ENCODE assay signal across 13 cellular contexts in genomic region chr20:35267092-35267491, GRCh38. TPM values are rescaled to one million over a fixed set of nuclear protein-coding genes. Genes with fewer than 3 reads are reported as not detected.
DNase-seq lines count a peak whose midpoint lies in the region; ATAC-seq and TF ChIP-seq lines count a peak whose summit lies in the region.
"Had no signal": no experiment of that assay in that cellular context is flagged by ENCODE, and none has a peak within 500 bp of the region (broad histone marks: within the 10 kb centered on the region; RNA-seq: fewer than 3 reads in every experiment).

No MANE protein-coding gene starts in this region.

- H3K27ac Mint-ChIP-seq in WTC11: peak overlapping the region; percentile 92
- H3K27ac Mint-ChIP-seq in neural progenitor cell: peak overlapping the region; percentile 37
- H3K27ac Mint-ChIP-seq in CD4-positive, alpha-beta T cell: no peak overlapping the region
- no peak overlapping the region for H3K27ac Mint-ChIP-seq in Caco-2 (ENCODE audit: unreplicated experiment)

- no peak overlapping the region for H4K5ac ChIP-seq in IMR-90 (ENCODE audit: low read depth, low read length)

- H3K9me1 ChIP-seq in IMR-90 (ENCODE audit: insufficient read depth, low read length): peaks cover 10% of the 10 kb centered on the region

- H4K8ac ChIP-seq in IMR-90 (ENCODE audit: low read depth in 2 of 2, low read length in 2 of 2): no peak overlapping the region

- no peak overlapping the region for H3K23ac ChIP-seq in IMR-90 (ENCODE audit: low read depth, low read length)

- TF ChIP-seq POLR2A in IMR-90 (IDR thresholded peaks at IDR 0.05; ENCODE audit: low read depth, low read length): no peak

- H2BK20ac ChIP-seq in IMR-90 (ENCODE audit: low read depth, low read length): no peak overlapping the region

- H4K20me1 ChIP-seq in IMR-90 (ENCODE audit: insufficient read depth, low read length): peaks cover 5% of the 10 kb centered on the region; the same call in 1 of the 2 replicates
- no peaks in the 10 kb centered on the region for H4K20me1 ChIP-seq in neural progenitor cell (ENCODE audit: low read depth)

- DNase-seq in IMR-90: no peak
- DNase-seq in WTC11 (ENCODE audit: low spot score): no peak
- no peak for DNase-seq in neural progenitor cell (ENCODE audit: low spot score)
- no peak for DNase-seq in COR-L47 (lab: John Stamatoyannopoulos, UW)
- DNase-seq in CD4-positive, alpha-beta T cell: no peak
- no peak for DNase-seq in Caco-2
- DNase-seq: AML-193; CD4-positive, alpha-beta memory T cell; DMS53; GF-D8; KG1 had no signal

- in situ Hi-C loops in IMR-90 (cut with MboI; ENCODE audit: low sequenced_read_pairs): loop anchor here (5.0 to 25.0 kb wide), 2 partner anchors 120 to 405 kb away; partner anchors contain the start of genes EDEM2 and GGT7

- no peak overlapping the region for H2AK5ac ChIP-seq in IMR-90 (ENCODE audit: low read depth, low read length)

- no peak overlapping the region for H2BK15ac ChIP-seq in IMR-90 (ENCODE audit: low read depth, low read length)

- TF ChIP-seq CTCF in IMR-90 (conservative IDR thresholded peaks at IDR 0.05; ENCODE audit: low read depth, low read length): no peak
- no peak for TF ChIP-seq CTCF in WTC11 (IDR thresholded peaks at IDR 0.05)
- TF ChIP-seq CTCF in neural progenitor cell (IDR thresholded peaks at IDR 0.05): no peak
- no peak for TF ChIP-seq CTCF in CD4-positive, alpha-beta T cell (IDR thresholded peaks at IDR 0.05)
- TF ChIP-seq CTCF in Caco-2 (IDR thresholded peaks at IDR 0.05; ENCODE audit: insufficient read depth in 1 of 2, low read depth in 1 of 2, low read length in 1 of 2, severe bottlenecking in 1 of 2, unreplicated experiment in 1 of 2): no peak

- no peak overlapping the region for H3K18ac ChIP-seq in IMR-90 (ENCODE audit: low read depth, low read length)

- H3K79me1 ChIP-seq in IMR-90 (ENCODE audit: low read depth in 1 of 2, low read length in 2 of 2): peaks cover 0 to 15% of the 10 kb centered on the region in 2 experiments; a peak in 2 of 4 replicates

- no peak overlapping the region for H3K4me2 ChIP-seq in IMR-90 (ENCODE audit: low read depth, low read length)
- no peak overlapping the region for H3K4me2 ChIP-seq in neural progenitor cell
- H3K4me2 ChIP-seq: BLaER1 treated with 17β-estradiol and CSF1 and Interleukin-3, amounts not matched to agents 10 nM and 100 nM had no signal

- H3K4me1 Mint-ChIP-seq in WTC11: peaks cover 45% of the 10 kb centered on the region
- peaks cover 21% of the 10 kb centered on the region for H3K4me1 Mint-ChIP-seq in neural progenitor cell
- H3K4me1 Mint-ChIP-seq in CD4-positive, alpha-beta T cell (ENCODE audit: low read depth): peaks cover 14% of the 10 kb centered on the region
- peaks cover 34% of the 10 kb centered on the region for H3K4me1 Mint-ChIP-seq in Caco-2 (ENCODE audit: low read depth, unreplicated experiment)

- no peak overlapping the region for H3K56ac ChIP-seq in IMR-90 (ENCODE audit: extremely low read depth, insufficient read depth, low read length)

- no peak overlapping the region for H3K14ac ChIP-seq in IMR-90 (replicated peaks; ENCODE audit: low read depth, low read length)

- TF ChIP-seq RAD21 in IMR-90 (IDR thresholded peaks at IDR 0.05; ENCODE audit: low read length): no peak

- H3K79me2 ChIP-seq in neural progenitor cell (ENCODE audit: low read depth): no peaks in the 10 kb centered on the region

- H3K36me3 ChIP-seq in IMR-90 (ENCODE audit: control insufficient read depth, insufficient read depth, low read length) (peaks cover 25% of the 10 kb centered on the region; the same call in 1 of the 2 replicates), neural progenitor cell (no peaks in the 10 kb centered on the region), Caco-2 (ENCODE audit: control insufficient read depth, insufficient read depth, low read length) (no peaks in the 10 kb centered on the region; the same call in 1 of the 2 replicates)

- H3K4me3 ChIP-seq in IMR-90 (ENCODE audit: insufficient read depth, low read depth, low read length): no peak overlapping the region
- no peak overlapping the region for H3K4me3 ChIP-seq in neural progenitor cell
- no peak overlapping the region for H3K4me3 ChIP-seq in Caco-2 (ENCODE audit: low read depth, low read length)
- H3K4me3 ChIP-seq: BLaER1 treated with 17β-estradiol and CSF1 and Interleukin-3, amounts not matched to agents 10 nM and 100 nM had no signal

- no peak overlapping the region for H3K4me3 Mint-ChIP-seq in WTC11
- no peak overlapping the region for H3K4me3 Mint-ChIP-seq in neural progenitor cell
- H3K4me3 Mint-ChIP-seq in CD4-positive, alpha-beta T cell: no peak overlapping the region
- no peak overlapping the region for H3K4me3 Mint-ChIP-seq in Caco-2 (ENCODE audit: unreplicated experiment)
- H3K4me3 Mint-ChIP-seq: CD4-positive, alpha-beta memory T cell; IgD-negative memory B cell had no signal

- BruUV-seq in IMR-90 (replicated peaks; lab: Mats Ljungman, UMichigan) (no TSS peak), Caco-2 (replicated peaks; lab: Mats Ljungman, UMichigan) (no TSS peak)

- CTCF ChIA-PET in IMR-90 (lab: Yijun Ruan, JAX) (interaction anchor here (0.8 kb wide), 1 partner anchor 172 kb away, joined by 3 read pairs; no protein-coding TSS in a partner anchor), WTC11 (lab: Charles Lee) (interaction anchor here (1.0 to 6.9 kb wide), 3 partner anchors 40 to 171 kb away, joined by 3 to 73 read pairs (median 45); partner anchors contain the start of gene EDEM2), Caco-2 (lab: Charles Lee) (interaction anchor here (1.3 to 9.0 kb wide), 2 partner anchors 123 to 171 kb away, joined by 5 to 354 read pairs; partner anchors contain the start of gene EDEM2)
- CTCF ChIA-PET in CD4-positive, alpha-beta T cell (lab: Charles Lee): no interaction called here

- ATAC-seq in IMR-90 (ENCODE audit: low read depth) (no peak), WTC11 (no peak)
- no peak for ATAC-seq in CD4-positive, alpha-beta T cell (ENCODE audit: poor library complexity)

- H3K4me1 ChIP-seq in IMR-90 (ENCODE audit: control insufficient read depth, insufficient read depth, low read length) (peaks cover 10% of the 10 kb centered on the region), neural progenitor cell (peaks cover 23% of the 10 kb centered on the region), Caco-2 (peaks cover 35% of the 10 kb centered on the region)

- H2AK9ac ChIP-seq in IMR-90 (replicated peaks; ENCODE audit: low read depth, low read length, poor library complexity): peak overlapping the region; percentile 55

- 95% methylated on average over 4 of the region's 16 CpGs; no CpG with 5 or more reads in 1 of the 2 experiments for WGBS in IMR-90 (ENCODE audit: extremely low coverage in 2 of 2, insufficient read length in 1 of 2), 2 experiments

- no peak overlapping the region for H4K91ac ChIP-seq in IMR-90 (ENCODE audit: insufficient read depth, low read depth, low read length)

- peak overlapping the region; percentile 11 for H2AFZ ChIP-seq in IMR-90 (replicated peaks; ENCODE audit: low read length, poor library complexity)
- H2AFZ ChIP-seq in neural progenitor cell (replicated peaks): no peak overlapping the region

- no peaks in the 10 kb centered on the region for H3K27me3 ChIP-seq in IMR-90 (ENCODE audit: control insufficient read depth, insufficient read depth, low read length)
- H3K27me3 ChIP-seq in neural progenitor cell: no peaks in the 10 kb centered on the region
- no peaks in the 10 kb centered on the region for H3K27me3 ChIP-seq in CD4-positive, alpha-beta T cell (ENCODE audit: control insufficient read depth, insufficient read depth, low read length)
- no peaks in the 10 kb centered on the region for H3K27me3 ChIP-seq in Caco-2 (replicated peaks; ENCODE audit: control insufficient read depth, insufficient read depth, low read length)
- H3K27me3 ChIP-seq: BLaER1 treated with 17β-estradiol and CSF1 and Interleukin-3, amounts not matched to agents 10 nM and 100 nM had no signal

- no peaks in the 10 kb centered on the region for H3K9me3 Mint-ChIP-seq in WTC11
- H3K9me3 Mint-ChIP-seq in neural progenitor cell: no peaks in the 10 kb centered on the region
- no peaks in the 10 kb centered on the region for H3K9me3 Mint-ChIP-seq in CD4-positive, alpha-beta T cell
- no peaks in the 10 kb centered on the region for H3K9me3 Mint-ChIP-seq in Caco-2 (ENCODE audit: unreplicated experiment)
- H3K9me3 Mint-ChIP-seq: CD4-positive, alpha-beta memory T cell; IgD-negative memory B cell had no signal

- POLR2A ChIA-PET in IMR-90 (lab: Charles Lee; ENCODE audit: unreplicated experiment) (no interaction called here), WTC11 (lab: Charles Lee) (interaction anchor here (0.6 kb wide), 1 partner anchor 211 kb away, joined by 5 read pairs; no protein-coding TSS in a partner anchor), Caco-2 (lab: Charles Lee) (no interaction called here)
- POLR2A ChIA-PET in CD4-positive, alpha-beta T cell (lab: Charles Lee): no interaction called here

- no peak overlapping the region for H3K27ac ChIP-seq in IMR-90 (ENCODE audit: insufficient read depth, low read length)
- H3K27ac ChIP-seq in neural progenitor cell: no peak overlapping the region
- H3K27ac ChIP-seq in CD4-positive, alpha-beta T cell (ENCODE audit: low read depth, low read length): no peak overlapping the region
- H3K27ac ChIP-seq: BLaER1 treated with 17β-estradiol and CSF1 and Interleukin-3, amounts not matched to agents 10 nM and 100 nM had no signal

- intact Hi-C loops in IMR-90 (cut with micrococcal nuclease) (no loop called here), Caco-2 (cut with micrococcal nuclease; ENCODE audit: unreplicated experiment) (no loop called here)
- intact Hi-C loops in CD4-positive, alpha-beta T cell (cut with DNase I, micrococcal nuclease): no loop called here

- H3F3A ChIP-seq in neural progenitor cell (ENCODE audit: low read depth): peaks cover 25% of the 10 kb centered on the region

- no peak overlapping the region for H2BK120ac ChIP-seq in IMR-90 (ENCODE audit: low read depth, low read length)

- dilution Hi-C loops in IMR-90 (cut with HindIII; ENCODE audit: low sequenced_read_pairs, unreplicated experiment): no loop called here

- no peaks in the 10 kb centered on the region for H3K9me3 ChIP-seq in IMR-90 (ENCODE audit: control insufficient read depth, insufficient read depth, low read length)
- no peaks in the 10 kb centered on the region for H3K9me3 ChIP-seq in neural progenitor cell (ENCODE audit: low read depth)
- H3K9me3 ChIP-seq in CD4-positive, alpha-beta T cell (ENCODE audit: control insufficient read depth, low read length): no peaks in the 10 kb centered on the region
- H3K9me3 ChIP-seq in Caco-2: no peaks in the 10 kb centered on the region
- H3K9me3 ChIP-seq: BLaER1 treated with 17β-estradiol and CSF1 and Interleukin-3, amounts not matched to agents 10 nM and 100 nM had no signal

- H3K36me3 Mint-ChIP-seq in WTC11: no peaks in the 10 kb centered on the region
- H3K36me3 Mint-ChIP-seq in neural progenitor cell: peaks cover 4% of the 10 kb centered on the region
- H3K36me3 Mint-ChIP-seq in CD4-positive, alpha-beta T cell (ENCODE audit: low read depth): peaks cover 66% of the 10 kb centered on the region
- H3K36me3 Mint-ChIP-seq in Caco-2 (ENCODE audit: insufficient read depth, unreplicated experiment): peaks cover 39% of the 10 kb centered on the region

- H3K9ac ChIP-seq in IMR-90 (ENCODE audit: low read depth, low read length) (no peak overlapping the region), neural progenitor cell (no peak overlapping the region)
- H3K9ac ChIP-seq: BLaER1 treated with 17β-estradiol and CSF1 and Interleukin-3, amounts not matched to agents 10 nM and 100 nM had no signal

- H2BK5ac ChIP-seq in IMR-90 (ENCODE audit: low read depth, low read length, poor library complexity, severe bottlenecking): no peak overlapping the region

- H3K4ac ChIP-seq in IMR-90 (ENCODE audit: low read depth, low read length): no peak overlapping the region

- H3K27me3 Mint-ChIP-seq in WTC11 (ENCODE audit: low read depth) (no peaks in the 10 kb centered on the region), neural progenitor cell (ENCODE audit: insufficient read depth, low read depth) (peaks cover 2% of the 10 kb centered on the region), Caco-2 (ENCODE audit: insufficient read depth, unreplicated experiment) (no peaks in the 10 kb centered on the region)
- H3K27me3 Mint-ChIP-seq in CD4-positive, alpha-beta T cell: no peaks in the 10 kb centered on the region
- H3K27me3 Mint-ChIP-seq: CD4-positive, alpha-beta memory T cell; IgD-negative memory B cell had no signal

RNA-seq across cellular contexts. Expression of gene MMP24OS, which starts 10.8 kb away (rescaled TPM):
- total RNA-seq in IMR-90 (2012; rRNA removed) (5.9 and 7.2 TPM in 2 replicates), WTC11 (2021) (44.0 to 50.6 TPM (median 44.9 TPM) in 3 replicates), neural progenitor cell (ENCODE audit: low replicate concordance) (2.9 and 12.0 TPM in 2 replicates), Caco-2 (2022) (38.8 and 42.3 TPM in 2 replicates)
- polyA plus RNA-seq in IMR-90 (2012; rRNA removed): 64.9 and 67.6 TPM in 2 replicates
- 56.9 and 92.5 TPM in 2 replicates for polyA plus RNA-seq in IMR-90 (2012; cell fraction: cytosol; rRNA removed)
- 54.7 and 75.9 TPM in 2 replicates for polyA plus RNA-seq in IMR-90 (2012; cell fraction: nucleus; rRNA removed; ENCODE audit: low replicate concordance)
- total RNA-seq in CD4-positive, alpha-beta T cell: 10 to 100 TPM; 71.8 to 74.8 TPM

RNA-seq across cellular contexts. Expression of gene EIF6, which starts 17.5 kb away (rescaled TPM):
- 215 and 227 TPM in 2 replicates for total RNA-seq in IMR-90 (2012; rRNA removed)
- 215 and 258 TPM in 2 replicates for polyA plus RNA-seq in IMR-90 (2012; rRNA removed)
- polyA plus RNA-seq in IMR-90 (2012; cell fraction: cytosol; rRNA removed): 163 and 323 TPM in 2 replicates
- polyA plus RNA-seq in IMR-90 (2012; cell fraction: nucleus; rRNA removed; ENCODE audit: low replicate concordance): 385 and 588 TPM in 2 replicates
- total RNA-seq in WTC11 (2021): 130 to 157 TPM (median 133 TPM) in 3 replicates
- 47.5 and 71.4 TPM in 2 replicates for total RNA-seq in neural progenitor cell (ENCODE audit: low replicate concordance)
- total RNA-seq in CD4-positive, alpha-beta T cell: 10 to 100 TPM; 24.9 to 25.8 TPM
- 403 and 420 TPM in 2 replicates for total RNA-seq in Caco-2 (2022)

RNA-seq across cellular contexts. Expression of gene FAM83C, which starts 25.1 kb away (rescaled TPM):
- total RNA-seq in IMR-90 (2012; rRNA removed) (not detected in 2 replicates), WTC11 (2021) (not detected in 3 replicates), neural progenitor cell (ENCODE audit: low replicate concordance) (not detected in 2 replicates), Caco-2 (2022) (0.09 TPM in 1 of 2 replicates, not detected in the other)
- 0.02 and 0.03 TPM in 2 replicates for polyA plus RNA-seq in IMR-90 (2012; rRNA removed)
- 0.02 TPM in 1 of 2 replicates, not detected in the other for polyA plus RNA-seq in IMR-90 (2012; cell fraction: cytosol; rRNA removed)
- 0.03 and 0.13 TPM in 2 replicates for polyA plus RNA-seq in IMR-90 (2012; cell fraction: nucleus; rRNA removed; ENCODE audit: low replicate concordance)
- total RNA-seq in CD4-positive, alpha-beta T cell: not detected
- total RNA-seq: CD4-positive, alpha-beta memory T cell had no signal
- polyA plus RNA-seq: CD4-positive, alpha-beta memory T cell; IgD-negative memory B cell had no signal

RNA-seq across cellular contexts. Expression of gene MMP24, which starts 40.6 kb away (rescaled TPM):
- total RNA-seq in IMR-90 (2012; rRNA removed) (0.36 and 0.56 TPM in 2 replicates), WTC11 (2021) (6.6 to 16.8 TPM (median 7.2 TPM) in 3 replicates), neural progenitor cell (ENCODE audit: low replicate concordance) (1.4 and 1.9 TPM in 2 replicates), Caco-2 (2022) (13.0 and 15.6 TPM in 2 replicates)
- polyA plus RNA-seq in IMR-90 (2012; rRNA removed): 0.79 and 0.86 TPM in 2 replicates
- 0.32 and 1.0 TPM in 2 replicates for polyA plus RNA-seq in IMR-90 (2012; cell fraction: cytosol; rRNA removed)
- 0.34 and 0.54 TPM in 2 replicates for polyA plus RNA-seq in IMR-90 (2012; cell fraction: nucleus; rRNA removed; ENCODE audit: low replicate concordance)
- total RNA-seq in CD4-positive, alpha-beta T cell: not detected

Comparison
In these comparisons a context has a peak if more than half of its experiments do, and no peak if none do; other contexts are left out.
1. H3K27ac Mint-ChIP-seq: peak in WTC11 (single experiment) and neural progenitor cell (single experiment); none in CD4-positive, alpha-beta T cell (single experiment) and Caco-2 (single experiment).